Comparison of ENCODE assay signal across 23 cellular contexts in genomic region chr1:51654000-51654399, GRCh38.
"Had no signal": no experiment of that assay in that cellular context is flagged by ENCODE, and none has a peak within 500 bp of the region (broad histone marks: within the 10 kb centered on the region; RNA-seq: fewer than 3 reads in every experiment).

No MANE protein-coding gene starts in this region.

- ATAC-seq: gastroesophageal sphincter; mucosa of descending colon; natural killer cell treated with Interleukin-12 subunit alpha and Interleukin-12 subunit beta and Interleukin-15 and Interleukin-18, amount 100 ng/mL, for 72 hours; stimulated activated naive B cell treated with anti-CD40 and anti-IgM and Interleukin-4, amounts not matched to agents 10 μg/mL and 1 μg/mL and 100 μg/mL, for 72 hours had no signal

- H3K36me3 ChIP-seq: neural progenitor cell, prostate gland, thoracic aorta, vagina had no signal

- DNase-seq: dorsolateral prefrontal cortex; effector CD4-positive, alpha-beta T cell; foreskin fibroblast; glutamatergic neuron; heart right ventricle; hippocampal formation; left cardiac atrium; mesenchymal stem cell; mucosa of descending colon; naive B cell; right cardiac atrium; small intestine; stimulated activated CD4-positive, alpha-beta T cell treated with anti-CD3 and anti-CD28 coated beads, Interleukin-15, amount 100 ng/mL, for 24 hours; stimulated activated CD4-positive, alpha-beta T cell treated with anti-CD3 and anti-CD28 coated beads, Interleukin-2, amount 100 ng/mL, for 48 hours; stimulated activated naive B cell treated with anti-CD40 and anti-IgM and Interleukin-4, amounts not matched to agents 10 μg/mL and 1 μg/mL and 100 μg/mL, for 72 hours; transverse colon had no signal

- H3K4me3 ChIP-seq: coronary artery, dorsolateral prefrontal cortex, gastroesophageal sphincter, heart right ventricle, mucosa of descending colon, neural progenitor cell, prostate gland, thoracic aorta, transverse colon, vagina had no signal

- H3K27me3 ChIP-seq: dorsolateral prefrontal cortex, gastroesophageal sphincter, heart right ventricle, neural progenitor cell, transverse colon, vagina had no signal

- H3K9ac ChIP-seq: neural progenitor cell had no signal

- H3K4me1 ChIP-seq: prostate gland had no signal

- H3K27ac ChIP-seq: coronary artery, gastroesophageal sphincter, neural progenitor cell, prostate gland, transverse colon, vagina had no signal

- H3K4me2 ChIP-seq: neural progenitor cell had no signal

- H2AFZ ChIP-seq: neural progenitor cell had no signal

- H3K9me3 ChIP-seq: gastroesophageal sphincter, heart right ventricle, mucosa of descending colon, prostate gland, thoracic aorta, transverse colon, vagina had no signal
